ENCODE assay signal across 11 cellular contexts in the genomic region with DNA sequence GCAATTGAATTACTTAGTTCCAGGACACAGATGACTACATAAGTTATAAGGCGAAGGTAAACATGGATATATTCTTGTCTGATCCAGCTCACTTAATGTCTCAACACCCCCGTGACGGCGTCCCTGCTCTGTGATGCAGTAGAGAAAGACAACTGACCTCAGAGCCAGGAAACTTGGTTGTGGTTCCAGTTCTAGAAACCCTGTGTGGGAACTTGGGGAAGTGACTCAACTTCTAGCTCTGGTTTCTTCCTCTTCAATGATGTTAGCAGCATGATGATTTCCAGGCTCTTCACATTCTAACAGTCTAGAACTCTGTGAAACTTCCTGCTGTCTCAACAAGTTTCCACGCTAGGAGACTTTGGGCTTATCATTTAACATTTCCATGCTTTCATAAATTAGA. TPM values are rescaled to one million over a fixed set of nuclear protein-coding genes. Genes with fewer than 3 reads are reported as not detected.
DNase-seq lines count a peak whose midpoint lies in the region; ATAC-seq, FAIRE-seq and TF ChIP-seq lines count a peak whose summit lies in the region.
"Had no signal": no experiment of that assay in that cellular context is flagged by ENCODE, and none has a peak within 500 bp of the region (broad histone marks: within the 10 kb centered on the region; RNA-seq: fewer than 3 reads in every experiment).

No MANE protein-coding gene starts in this region.

- no peak overlapping the region for H3K27ac Mint-ChIP-seq in activated T-helper 17 cell treated with anti-CD3 and anti-CD28 coated beads, Interleukin-2, amount 50 U/mL, for 72 hours
- H3K27ac Mint-ChIP-seq: activated B cell treated with CpG ODN at 0.5 μM for 24 hours had no signal

- H3K9ac ChIP-seq in keratinocyte (ENCODE audit: control insufficient read depth, extremely low read depth, insufficient read depth, low read length) (no peak overlapping the region), stomach smooth muscle (ENCODE audit: low read length in 2 of 2) (no peak overlapping the region)

- 76% methylated on average over 5 of the region's 5 CpGs for WGBS in suprapubic skin

- DNase-seq in activated naive CD4-positive, alpha-beta T cell treated with Interleukin-2 at 50 U/mL for 16 hours, result peak; percentile 46
- no peak for DNase-seq in activated naive CD4-positive, alpha-beta T cell (lab: John Stamatoyannopoulos, UW)
- no peak for DNase-seq in keratinocyte (ENCODE audit: low read depth, low spot score)
- no peak for DNase-seq in NOMO-1 treated with DMSO at 0.1 percent for 48 hours (lab: John Stamatoyannopoulos, UW; ENCODE audit: unreplicated experiment)
- DNase-seq in suprapubic skin (ENCODE audit: low spot score in 2 of 2), result no peak
- DNase-seq in glomerular visceral epithelial cell (ENCODE audit: extremely low spot score), result no peak
- DNase-seq: activated B cell treated with CpG ODN at 0.5 μM for 24 hours had no signal

- dilution Hi-C loops in keratinocyte (cut with MboI; ENCODE audit: extremely low pct_ligation_motif_present, low sequenced_read_pairs), result no loop called here

- H3K4me2 ChIP-seq in keratinocyte (ENCODE audit: control insufficient read depth, extremely low read depth, insufficient read depth, low read depth, low read length), result no peak overlapping the region

- TF ChIP-seq POLR2A in suprapubic skin (IDR thresholded peaks at IDR 0.05), result no peak

- no peaks in the 10 kb centered on the region for H3K36me3 Mint-ChIP-seq in activated T-helper 17 cell treated with anti-CD3 and anti-CD28 coated beads, Interleukin-2, amount 50 U/mL, for 72 hours (ENCODE audit: low read depth)

- H3K27me3 Mint-ChIP-seq in activated T-helper 17 cell treated with anti-CD3 and anti-CD28 coated beads, Interleukin-2, amount 50 U/mL, for 72 hours, result peaks cover 33% of the 10 kb centered on the region

- no peaks in the 10 kb centered on the region for H4K20me1 ChIP-seq in keratinocyte (ENCODE audit: control insufficient read depth, extremely low read depth, insufficient read depth, low read length)

- H3K4me3 ChIP-seq in keratinocyte (ENCODE audit: control insufficient read depth in 2 of 3, extremely low read depth in 1 of 3, insufficient read depth in 2 of 3, low read depth in 1 of 3, low read length in 3 of 3) (no peak overlapping the region), stomach smooth muscle (ENCODE audit: low read length in 2 of 2) (no peak overlapping the region), suprapubic skin (no peak overlapping the region)

- H3K9me1 ChIP-seq in keratinocyte (ENCODE audit: control insufficient read depth, extremely low read depth, insufficient read depth, low read length), result no peaks in the 10 kb centered on the region

- H2AFZ ChIP-seq in keratinocyte (ENCODE audit: control insufficient read depth, low read length), result no peak overlapping the region

- peak; percentile 32 for FAIRE-seq in keratinocyte (lab: Jason Lieb, UNC)
- FAIRE-seq: H54 had no signal

- no peaks in the 10 kb centered on the region for H3K4me1 Mint-ChIP-seq in activated T-helper 17 cell treated with anti-CD3 and anti-CD28 coated beads, Interleukin-2, amount 50 U/mL, for 72 hours
- H3K4me1 Mint-ChIP-seq: activated B cell treated with CpG ODN at 0.5 μM for 24 hours had no signal

- H3K4me1 ChIP-seq in keratinocyte (ENCODE audit: control insufficient read depth, extremely low read depth, insufficient read depth, low read length) (peaks cover 4% of the 10 kb centered on the region), stomach smooth muscle (ENCODE audit: control insufficient read depth, insufficient read depth, low read length) (peaks cover 51% of the 10 kb centered on the region), suprapubic skin (peaks cover 45% of the 10 kb centered on the region)

- no peaks in the 10 kb centered on the region for H3K27me3 ChIP-seq in keratinocyte (ENCODE audit: control insufficient read depth, extremely low read depth, insufficient read depth, low read length)
- H3K27me3 ChIP-seq in stomach smooth muscle (ENCODE audit: control insufficient read depth in 1 of 2, insufficient read depth in 2 of 2, low read length in 2 of 2), result no peaks in the 10 kb centered on the region
- H3K27me3 ChIP-seq in suprapubic skin, result no peaks in the 10 kb centered on the region

- no peak overlapping the region for H3K27ac ChIP-seq in keratinocyte (ENCODE audit: control insufficient read depth, insufficient read depth, low read length)
- peak overlapping the region; percentile 88 for H3K27ac ChIP-seq in stomach smooth muscle (ENCODE audit: low read length)
- H3K27ac ChIP-seq in suprapubic skin, result no peak overlapping the region

- ATAC-seq in activated T-helper 17 cell treated with anti-CD3 and anti-CD28 coated beads, Interleukin-2, amount 50 U/mL, for 72 hours (replicated peaks), result peak; percentile 98

- no peaks in the 10 kb centered on the region for H3K9me3 Mint-ChIP-seq in activated T-helper 17 cell treated with anti-CD3 and anti-CD28 coated beads, Interleukin-2, amount 50 U/mL, for 72 hours
- H3K9me3 Mint-ChIP-seq: activated B cell treated with CpG ODN at 0.5 μM for 24 hours had no signal

- no peak for TF ChIP-seq EP300 in suprapubic skin (IDR thresholded peaks at IDR 0.05)

- TF ChIP-seq CTCF in keratinocyte (optimal IDR thresholded peaks at IDR 0.05 in 1 of 3, IDR thresholded peaks at IDR 0.05 in 1 of 3, conservative IDR thresholded peaks at IDR 0.05 in 1 of 3; ENCODE audit: extremely low read depth in 1 of 3, insufficient read depth in 2 of 3, low read length in 3 of 3), result no peak
- no peak for TF ChIP-seq CTCF in suprapubic skin (IDR thresholded peaks at IDR 0.05)

- no peaks in the 10 kb centered on the region for H3K79me2 ChIP-seq in keratinocyte (ENCODE audit: control insufficient read depth, insufficient read depth, low read length)

- H3K9me3 ChIP-seq in keratinocyte (ENCODE audit: control insufficient read depth, low read depth, low read length) (no peaks in the 10 kb centered on the region), stomach smooth muscle (ENCODE audit: control insufficient read depth in 2 of 2, low read length in 2 of 2) (no peaks in the 10 kb centered on the region), suprapubic skin (no peaks in the 10 kb centered on the region)

- H3K36me3 ChIP-seq in keratinocyte (ENCODE audit: control insufficient read depth in 2 of 2, extremely low read depth in 1 of 2, insufficient read depth in 2 of 2, low read length in 2 of 2) (no peaks in the 10 kb centered on the region), stomach smooth muscle (ENCODE audit: control insufficient read depth in 2 of 2, insufficient read depth in 2 of 2, low read length in 2 of 2) (peaks cover 0 to 3% of the 10 kb centered on the region in 2 donors), suprapubic skin (no peaks in the 10 kb centered on the region)

- H3K4me3 Mint-ChIP-seq in activated T-helper 17 cell treated with anti-CD3 and anti-CD28 coated beads, Interleukin-2, amount 50 U/mL, for 72 hours, result no peak overlapping the region
- H3K4me3 Mint-ChIP-seq: activated B cell treated with CpG ODN at 0.5 μM for 24 hours had no signal

RNA-seq across cellular contexts. Expression of a gene that starts 18.4 kb away (rescaled TPM):
- total RNA-seq in activated T-helper 17 cell treated with anti-CD3 and anti-CD28 coated beads, Interleukin-2, amount 50 U/mL, for 72 hours, result not detected
- 0.10 to 0.39 TPM (median 0.12 TPM) in 3 replicates for polyA plus RNA-seq in keratinocyte
- polyA plus RNA-seq in keratinocyte (2011; ENCODE audit: low read depth), result 0.47 TPM
- 0.04 and 0.14 TPM in 2 replicates for polyA plus RNA-seq in keratinocyte (2011; cell fraction: cytosol; rRNA removed)
- 0.22 and 0.52 TPM in 2 replicates for polyA plus RNA-seq in keratinocyte (2011; cell fraction: nucleus; rRNA removed)
- 0.06 and 0.17 TPM in 2 replicates for polyA plus RNA-seq in keratinocyte (2012; ENCODE audit: low replicate concordance)
- polyA minus RNA-seq in keratinocyte, result 0.06 to 0.36 TPM in 2 of 3 replicates, not detected in the other
- polyA minus RNA-seq in keratinocyte (2011; cell fraction: cytosol; rRNA and poly(A)+ RNA removed), result not detected
- polyA minus RNA-seq in keratinocyte (2011; cell fraction: nucleus; rRNA and poly(A)+ RNA removed), result not detected in 2 replicates
- total RNA-seq in suprapubic skin, result 10 to 100 TPM; 10.4 to 44.0 (median 23.6) TPM
- total RNA-seq: activated B cell treated with CpG ODN at 0.5 μM for 24 hours, NCI-H460 had no signal

Comparison
In these comparisons a context has a peak if more than half of its experiments do, and no peak if none do; other contexts are left out.
1. RNA of a gene that starts 18.4 kb away (total RNA-seq): 10.4 to 44.0 TPM in suprapubic skin; not detected in activated T-helper 17 cell treated with anti-CD3 and anti-CD28 coated beads, Interleukin-2, amount 50 U/mL, for 72 hours; every median in the first group is over 10 times any median in the second.